Comparison of ENCODE assay signal across 23 cellular contexts in the genomic region with DNA sequence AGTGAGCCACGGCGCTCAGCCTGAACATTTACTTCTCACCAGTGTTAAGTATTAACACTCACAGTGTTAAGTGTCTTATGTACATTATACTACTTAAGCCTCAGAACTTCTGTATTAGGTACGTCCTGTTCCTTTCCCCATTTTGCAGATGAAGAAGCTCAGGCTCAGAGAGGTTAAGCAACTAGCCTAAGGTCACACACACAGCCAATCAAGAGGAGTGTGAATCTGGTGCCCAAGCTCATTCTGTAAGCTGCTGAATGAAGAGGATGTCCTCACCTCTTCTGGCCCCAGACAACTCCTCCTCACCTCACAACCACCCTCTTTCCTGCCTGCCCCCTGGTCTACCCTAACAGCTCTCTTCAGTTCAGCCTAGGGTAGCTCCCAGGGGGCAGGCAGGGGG. TPM values are rescaled to one million over a fixed set of nuclear protein-coding genes. Genes with fewer than 3 reads are reported as not detected.
"Had no signal": no experiment of that assay in that cellular context is flagged by ENCODE, and none has a peak within 500 bp of the region (broad histone marks: within the 10 kb centered on the region; RNA-seq: fewer than 3 reads in every experiment).

No MANE protein-coding gene starts in this region.

- H3K27ac ChIP-seq: body of pancreas, colonic mucosa, hepatocyte, left ventricle myocardium inferior, right atrium auricular region, skin epidermis, tibial nerve had no signal

- H3K9me3 Mint-ChIP-seq: activated naive CD4-positive, alpha-beta T cell treated with anti-CD3 and anti-CD28 coated beads, Interleukin-2, amount 10 ng/mL, durations not matched to agents 7 days and 5 days; activated T-helper 2 cell treated with anti-CD3 and anti-CD28 coated beads, Interferon-gamma antibody, Interleukin-2, Interleukin-4, amounts not matched to agents 10 μg/mL and 5 μg/mL and 100 μg/mL, durations not matched to agents 14 hours and 24 hours and 36 hours; memory B cell; naive thymus-derived CD8-positive, alpha-beta T cell; T-cell had no signal

- DNase-seq: activated CD4-positive, alpha-beta T cell treated with anti-CD3 and anti-CD28 coated beads, Interleukin-2, amount 50 U/mL, for 48 hours; activated CD4-positive, CD25-positive, alpha-beta regulatory T cell treated with anti-CD3 and anti-CD28 coated beads, Interleukin-2, amount 50 U/mL, for 72 hours; activated naive CD4-positive, alpha-beta T cell treated with anti-CD3 and anti-CD28 coated beads, Interleukin-2, amount 10 ng/mL, durations not matched to agents 7 days and 5 days; amniotic stem cell; body of pancreas; caudate nucleus; colonic mucosa; left ventricle myocardium inferior; naive thymus-derived CD8-positive, alpha-beta T cell; occipital lobe; stimulated activated CD4-positive, alpha-beta T cell treated with anti-CD3 and anti-CD28 coated beads, Interleukin-4, amount 100 ng/mL, for 24 hours; stimulated activated CD8-positive, alpha-beta memory T cell treated with anti-CD3 and anti-CD28 coated beads, Interleukin-4, amount 100 ng/mL, for 48 hours; stimulated activated naive CD4-positive, alpha-beta T cell treated with Interleukin-2 at 50 U/mL for 16 hours; substantia nigra; T-cell; T-helper 9 cell had no signal

- H3K4me2 ChIP-seq: hepatocyte had no signal

- ATAC-seq: body of pancreas, esophagus mucosa, T-cell had no signal

- H3K4me1 ChIP-seq: body of pancreas, colonic mucosa had no signal

- H3K36me3 Mint-ChIP-seq: activated naive CD4-positive, alpha-beta T cell treated with anti-CD3 and anti-CD28 coated beads, Interleukin-2, amount 10 ng/mL, durations not matched to agents 7 days and 5 days; memory B cell; naive thymus-derived CD8-positive, alpha-beta T cell; T-cell had no signal

- H2AFZ ChIP-seq: hepatocyte had no signal

- H3K4me3 Mint-ChIP-seq: activated naive CD4-positive, alpha-beta T cell treated with anti-CD3 and anti-CD28 coated beads, Interleukin-2, amount 10 ng/mL, durations not matched to agents 7 days and 5 days; memory B cell; naive thymus-derived CD8-positive, alpha-beta T cell; T-cell had no signal

- H3K4me3 ChIP-seq: body of pancreas, colonic mucosa, hepatocyte, left ventricle myocardium inferior, right atrium auricular region, skin epidermis, tibial nerve had no signal

- H3K9me3 ChIP-seq: body of pancreas, colonic mucosa, left ventricle myocardium inferior, right atrium auricular region, tibial nerve had no signal

- H3K27me3 ChIP-seq: body of pancreas, colonic mucosa, hepatocyte, right atrium auricular region, tibial nerve had no signal

- H3K27ac Mint-ChIP-seq: activated naive CD4-positive, alpha-beta T cell treated with anti-CD3 and anti-CD28 coated beads, Interleukin-2, amount 10 ng/mL, durations not matched to agents 7 days and 5 days; activated T-helper 2 cell treated with anti-CD3 and anti-CD28 coated beads, Interferon-gamma antibody, Interleukin-2, Interleukin-4, amounts not matched to agents 10 μg/mL and 5 μg/mL and 100 μg/mL, durations not matched to agents 14 hours and 24 hours and 36 hours; memory B cell; naive thymus-derived CD8-positive, alpha-beta T cell; T-cell had no signal

- H3K36me3 ChIP-seq: right atrium auricular region, tibial nerve had no signal

RNA-seq across cellular contexts. Expression of gene CREB3L1, which starts 29.9 kb away (rescaled TPM):
- total RNA-seq: activated T-helper 2 cell treated with anti-CD3 and anti-CD28 coated beads, Interferon-gamma antibody, Interleukin-2, Interleukin-4, amounts not matched to agents 10 μg/mL and 5 μg/mL and 100 μg/mL, durations not matched to agents 14 hours and 24 hours and 36 hours; naive thymus-derived CD8-positive, alpha-beta T cell had no signal
